In the genomic region with DNA sequence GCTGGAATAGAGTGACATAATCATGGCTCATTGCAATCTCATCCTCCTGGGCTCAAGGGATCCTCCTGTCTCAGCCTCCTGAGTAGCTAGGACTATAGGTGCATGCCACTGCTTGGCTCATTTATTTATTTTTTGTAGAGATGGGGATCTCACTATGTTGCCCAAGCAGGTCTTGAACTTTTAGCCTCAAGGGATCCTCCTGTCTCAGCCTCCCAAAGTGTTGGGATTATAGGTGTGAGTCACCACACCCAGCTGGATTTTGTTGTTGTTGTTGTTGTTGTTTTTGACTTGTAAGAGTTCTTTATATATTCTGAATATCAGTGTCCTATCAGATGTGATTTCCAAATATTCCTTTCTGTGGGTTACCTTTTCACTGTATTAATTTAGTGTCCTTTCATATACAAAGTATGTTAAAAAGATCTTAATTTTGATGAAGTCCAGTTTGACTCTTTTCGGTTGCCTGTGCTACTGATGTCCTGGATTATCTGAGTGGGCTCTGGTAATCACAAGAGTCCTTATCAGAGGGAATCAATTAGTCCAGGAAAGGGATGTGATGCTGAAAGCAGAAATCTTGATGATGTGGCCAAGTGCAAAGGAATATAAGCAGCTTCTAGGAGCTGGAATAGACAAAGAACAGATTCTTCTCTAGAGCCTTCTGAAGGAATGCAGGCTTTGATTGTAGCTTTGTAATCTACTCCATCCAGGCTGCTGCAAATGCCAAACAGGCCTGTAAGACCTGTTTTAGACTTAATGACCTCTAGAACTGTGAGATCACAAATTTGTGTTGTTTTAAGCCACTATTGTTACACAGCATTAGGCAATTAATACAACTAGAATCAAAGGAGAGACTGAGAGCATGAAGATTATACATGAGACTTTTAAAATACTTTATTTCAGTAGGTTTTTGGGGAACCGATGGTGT, we compare ENCODE assay signal across 1 cellular context.
TF ChIP-seq lines count a peak whose summit lies in the region.

No MANE protein-coding gene starts in this region.

TF ChIP-seq in endothelial cell of umbilical vein, 7 proteins besides CTCF, POLR2A, EP300 and RAD21:
- no peak for TF ChIP-seq MYC (IDR thresholded peaks at IDR 0.05; ENCODE audit: low read depth, low read length)
- peak; percentile 68 for TF ChIP-seq GATA2 (IDR thresholded peaks at IDR 0.05; ENCODE audit: insufficient read depth, insufficient read length, low read depth, low read length)
- peak; percentile 30 for TF ChIP-seq JUN (IDR thresholded peaks at IDR 0.05; ENCODE audit: borderline replicate concordance, insufficient read depth, insufficient read length, low read depth)
